ENCODE assay signal across 2 cellular contexts in genomic region chr3:46685446-46685845, GRCh38.
TF ChIP-seq lines count a peak whose summit lies in the region.

No MANE protein-coding gene starts in this region.

TF ChIP-seq in HepG2, 621 proteins besides CTCF, POLR2A, EP300 and RAD21:
- no peak for TF ChIP-seq ZBTB37 (CRISPR knock-in tag; IDR thresholded peaks at IDR 0.05)
- no peak for TF ChIP-seq KDM5A (IDR thresholded peaks at IDR 0.05; ENCODE audit: borderline replicate concordance, low read length)
- no peak for TF ChIP-seq NFKB2 (CRISPR knock-in tag; IDR thresholded peaks at IDR 0.05; ENCODE audit: borderline replicate concordance)
- no peak for TF ChIP-seq ARID3A (IDR thresholded peaks at IDR 0.05; ENCODE audit: low read depth, low read length)
- 0 out of 2 replicates have a peak, but pooled peaks have one; percentile 2 for TF ChIP-seq STAG1 (CRISPR knock-in tag; IDR thresholded peaks at IDR 0.05)
TF ChIP-seq in HepG2: peak in this region for 1.

TF ChIP-seq in WTC11, 78 proteins besides CTCF, POLR2A, EP300 and RAD21:
- no peak for TF ChIP-seq OVOL2 (CRISPR knock-in tag; IDR thresholded peaks at IDR 0.05; ENCODE audit: borderline replicate concordance)
- TF ChIP-seq KAT7 (CRISPR knock-in tag; IDR thresholded peaks at IDR 0.05; ENCODE audit: borderline replicate concordance): no peak
- TF ChIP-seq EMX1 (CRISPR knock-in tag; IDR thresholded peaks at IDR 0.05): no peak
- TF ChIP-seq RELA (CRISPR knock-in tag; IDR thresholded peaks at IDR 0.05; ENCODE audit: borderline replicate concordance): no peak
- no peak for TF ChIP-seq ESRRA (CRISPR knock-in tag; IDR thresholded peaks at IDR 0.05; ENCODE audit: borderline replicate concordance)
- no peak for TF ChIP-seq NR2C2 (CRISPR knock-in tag; IDR thresholded peaks at IDR 0.05)
- no peak for TF ChIP-seq ERG (CRISPR knock-in tag; IDR thresholded peaks at IDR 0.05)
- TF ChIP-seq ZNF219 (CRISPR knock-in tag; IDR thresholded peaks at IDR 0.05; ENCODE audit: borderline replicate concordance): no peak
- TF ChIP-seq NR3C1 (CRISPR knock-in tag; conservative IDR thresholded peaks at IDR 0.05; ENCODE audit: low read depth): no peak
- no peak for TF ChIP-seq ZMAT4 (CRISPR knock-in tag; IDR thresholded peaks at IDR 0.05)
